In the genomic region with DNA sequence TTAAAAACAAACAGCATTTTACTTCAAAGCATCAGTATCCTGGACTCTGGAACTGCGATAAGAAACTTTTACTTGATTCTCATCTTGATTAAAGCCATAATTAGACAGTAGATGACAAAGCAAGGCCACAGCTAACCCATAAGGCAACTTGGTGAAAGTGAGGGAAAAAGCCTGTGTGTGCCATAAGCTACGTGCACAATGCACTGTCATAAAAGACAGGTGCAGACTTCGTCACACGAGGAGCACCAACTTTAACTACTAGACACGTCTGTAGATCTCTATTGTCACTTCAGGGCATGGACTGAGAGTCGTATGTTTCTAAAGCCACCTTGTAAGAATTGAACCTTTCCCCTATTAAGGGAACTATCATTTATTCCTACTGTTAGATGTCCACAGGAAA, we compare ENCODE assay signal across 38 cellular contexts. TPM values are rescaled to one million over a fixed set of nuclear protein-coding genes. Genes with fewer than 3 reads are reported as not detected.
"Had no signal": no experiment of that assay in that cellular context is flagged by ENCODE, and none has a peak within 500 bp of the region (broad histone marks: within the 10 kb centered on the region; RNA-seq: fewer than 3 reads in every experiment).

No MANE protein-coding gene starts in this region.

- H3K36me3 Mint-ChIP-seq: activated CD4-positive, alpha-beta memory T cell treated with anti-CD3 and anti-CD28 coated beads for 36 hours; activated naive CD4-positive, alpha-beta T cell treated with anti-CD3 and anti-CD28 coated beads, Interleukin-2, amount 50 U/mL, for 72 hours; activated naive CD8-positive, alpha-beta T cell treated with anti-CD3 and anti-CD28 coated beads for 36 hours had no signal

- H3K27me3 ChIP-seq: adrenal gland, body of pancreas, brain microvascular endothelial cell had no signal

- H3K4me3 Mint-ChIP-seq: activated B cell treated with CpG ODN at 0.5 μM for 24 hours; activated CD4-positive, alpha-beta memory T cell treated with anti-CD3 and anti-CD28 coated beads for 36 hours; activated CD4-positive, alpha-beta T cell treated with anti-CD3 and anti-CD28 coated beads, Interleukin-2, amount 10 ng/mL, durations not matched to agents 24 days and 14 days; activated CD8-positive, alpha-beta T cell treated with anti-CD3 and anti-CD28 coated beads for 36 hours; activated naive CD4-positive, alpha-beta T cell treated with anti-CD3 and anti-CD28 coated beads for 36 hours; activated naive CD8-positive, alpha-beta T cell treated with anti-CD3 and anti-CD28 coated beads for 36 hours; activated T-cell treated with anti-CD3 and anti-CD28 coated beads, Interleukin-2, amount 50 U/mL, for 4 hours; activated T-cell treated with anti-CD3 and anti-CD28 coated beads, Interleukin-2, amount 50 U/mL, for 72 hours; activated T-helper 1 cell treated with anti-CD3 and anti-CD28 coated beads, Interleukin-12 subunit alpha, Interleukin-12 subunit beta, Interleukin-2, Interleukin-4 antibody, amounts not matched to agents 30 ng/mL and 10 ng/mL and 1 ng/mL, durations not matched to agents 14 hours and 24 hours and 36 hours; activated T-helper 17 cell treated with anti-CD3 and anti-CD28 coated beads, Interleukin-2, amount 50 U/mL, for 72 hours; central memory CD8-positive, alpha-beta T cell; T-helper 1 cell treated with Interleukin-12 subunit alpha and Interleukin-12 subunit beta and Interleukin-4 antibody, amounts not matched to agents 30 μg/mL and 1 μg/mL, for 36 hours; T-helper 2 cell treated with Interferon-gamma antibody and Interleukin-4, amounts not matched to agents 5 μg/mL and 100 μg/mL, for 36 hours had no signal

- H3K4me3 ChIP-seq: adrenal gland, body of pancreas, breast epithelium had no signal

- DNase-seq: activated B cell treated with CpG ODN at 0.5 μM for 24 hours; activated CD4-positive, alpha-beta memory T cell treated with anti-CD3 and anti-CD28 coated beads for 36 hours; activated CD4-positive, alpha-beta T cell treated with anti-CD3 and anti-CD28 coated beads for 4 hours; activated CD4-positive, alpha-beta T cell treated with anti-CD3 and anti-CD28 coated beads, Interleukin-2, amount 10 ng/mL, durations not matched to agents 24 days and 14 days; activated CD4-positive, CD25-positive, alpha-beta regulatory T cell treated with anti-CD3 and anti-CD28 coated beads, Interleukin-2, amount 50 U/mL, for 72 hours; activated CD8-positive, alpha-beta memory T cell treated with anti-CD3 and anti-CD28 coated beads, Interleukin-2, amount 50 U/mL, for 4 hours; activated CD8-positive, alpha-beta T cell treated with anti-CD3 and anti-CD28 coated beads for 36 hours; activated effector memory CD4-positive, alpha-beta T cell treated with anti-CD3 and anti-CD28 coated beads, Interleukin-2, amount 50 U/mL, for 16 hours; activated gamma-delta T cell treated with Interleukin-2 at 50 U/mL for 16 hours; activated naive CD4-positive, alpha-beta T cell; activated naive CD4-positive, alpha-beta T cell treated with anti-CD3 and anti-CD28 coated beads for 36 hours; activated naive CD4-positive, alpha-beta T cell treated with anti-CD3 and anti-CD28 coated beads, Interleukin-2, amount 50 U/mL, for 16 hours; activated naive CD8-positive, alpha-beta T cell treated with anti-CD3 and anti-CD28 coated beads for 36 hours; activated T-cell treated with anti-CD3 and anti-CD28 coated beads for 4 hours; activated T-cell treated with anti-CD3 and anti-CD28 coated beads, Interleukin-2, amount 50 U/mL, for 1 hour; activated T-cell treated with anti-CD3 and anti-CD28 coated beads, Interleukin-2, amount 50 U/mL, for 4 hours; activated T-cell treated with anti-CD3 and anti-CD28 coated beads, Interleukin-2, amount 50 U/mL, for 72 hours; adrenal gland; amniotic stem cell; aorta; body of pancreas; brain microvascular endothelial cell; caudate nucleus; cerebellar nuclear complex; T-helper 1 cell; T-helper 2 cell; T-helper 9 cell had no signal

- H3K4me1 Mint-ChIP-seq: activated CD4-positive, alpha-beta T cell treated with anti-CD3 and anti-CD28 coated beads, Interleukin-2, amount 10 ng/mL, durations not matched to agents 24 days and 14 days; activated naive CD8-positive, alpha-beta T cell treated with anti-CD3 and anti-CD28 coated beads for 36 hours; activated T-helper 17 cell treated with anti-CD3 and anti-CD28 coated beads, Interleukin-2, amount 50 U/mL, for 72 hours; central memory CD8-positive, alpha-beta T cell had no signal

- H3K9me3 ChIP-seq: adrenal gland, body of pancreas, breast epithelium had no signal

- H3K4me1 ChIP-seq: breast epithelium had no signal

- H3K9me3 Mint-ChIP-seq: activated B cell treated with CpG ODN at 0.5 μM for 24 hours; activated CD4-positive, alpha-beta memory T cell treated with anti-CD3 and anti-CD28 coated beads for 36 hours; activated CD4-positive, alpha-beta T cell treated with anti-CD3 and anti-CD28 coated beads, Interleukin-2, amount 10 ng/mL, durations not matched to agents 24 days and 14 days; activated CD8-positive, alpha-beta T cell treated with anti-CD3 and anti-CD28 coated beads for 36 hours; activated naive CD4-positive, alpha-beta T cell treated with anti-CD3 and anti-CD28 coated beads for 36 hours; activated naive CD4-positive, alpha-beta T cell treated with anti-CD3 and anti-CD28 coated beads, Interleukin-2, amount 50 U/mL, for 72 hours; activated naive CD8-positive, alpha-beta T cell treated with anti-CD3 and anti-CD28 coated beads for 36 hours; activated T-cell treated with anti-CD3 and anti-CD28 coated beads, Interleukin-2, amount 50 U/mL, for 4 hours; activated T-cell treated with anti-CD3 and anti-CD28 coated beads, Interleukin-2, amount 50 U/mL, for 72 hours; activated T-helper 1 cell treated with anti-CD3 and anti-CD28 coated beads, Interleukin-12 subunit alpha, Interleukin-12 subunit beta, Interleukin-2, Interleukin-4 antibody, amounts not matched to agents 30 ng/mL and 10 ng/mL and 1 ng/mL, durations not matched to agents 14 hours and 24 hours and 36 hours; activated T-helper 17 cell treated with anti-CD3 and anti-CD28 coated beads, Interleukin-2, amount 50 U/mL, for 72 hours; central memory CD8-positive, alpha-beta T cell; T-helper 1 cell treated with Interleukin-12 subunit alpha and Interleukin-12 subunit beta and Interleukin-4 antibody, amounts not matched to agents 30 μg/mL and 1 μg/mL, for 36 hours; T-helper 2 cell treated with Interferon-gamma antibody and Interleukin-4, amounts not matched to agents 5 μg/mL and 100 μg/mL, for 36 hours had no signal

- H3K27ac Mint-ChIP-seq: activated B cell treated with CpG ODN at 0.5 μM for 24 hours; activated CD4-positive, alpha-beta memory T cell treated with anti-CD3 and anti-CD28 coated beads for 36 hours; activated CD4-positive, alpha-beta T cell treated with anti-CD3 and anti-CD28 coated beads, Interleukin-2, amount 10 ng/mL, durations not matched to agents 24 days and 14 days; activated CD8-positive, alpha-beta T cell treated with anti-CD3 and anti-CD28 coated beads for 36 hours; activated naive CD4-positive, alpha-beta T cell treated with anti-CD3 and anti-CD28 coated beads for 36 hours; activated naive CD4-positive, alpha-beta T cell treated with anti-CD3 and anti-CD28 coated beads, Interleukin-2, amount 50 U/mL, for 72 hours; activated naive CD8-positive, alpha-beta T cell treated with anti-CD3 and anti-CD28 coated beads for 36 hours; activated T-cell treated with anti-CD3 and anti-CD28 coated beads, Interleukin-2, amount 50 U/mL, for 72 hours; activated T-helper 1 cell treated with anti-CD3 and anti-CD28 coated beads, Interleukin-12 subunit alpha, Interleukin-12 subunit beta, Interleukin-2, Interleukin-4 antibody, amounts not matched to agents 30 ng/mL and 10 ng/mL and 1 ng/mL, durations not matched to agents 14 hours and 24 hours and 36 hours; activated T-helper 17 cell treated with anti-CD3 and anti-CD28 coated beads, Interleukin-2, amount 50 U/mL, for 72 hours; T-helper 1 cell treated with Interleukin-12 subunit alpha and Interleukin-12 subunit beta and Interleukin-4 antibody, amounts not matched to agents 30 μg/mL and 1 μg/mL, for 36 hours; T-helper 2 cell treated with Interferon-gamma antibody and Interleukin-4, amounts not matched to agents 5 μg/mL and 100 μg/mL, for 36 hours had no signal

- H3K36me3 ChIP-seq: adrenal gland, brain microvascular endothelial cell, breast epithelium had no signal

- H3K27me3 Mint-ChIP-seq: activated B cell treated with CpG ODN at 0.5 μM for 24 hours; activated CD4-positive, alpha-beta memory T cell treated with anti-CD3 and anti-CD28 coated beads for 36 hours; activated CD4-positive, alpha-beta T cell treated with anti-CD3 and anti-CD28 coated beads, Interleukin-2, amount 10 ng/mL, durations not matched to agents 24 days and 14 days; activated CD8-positive, alpha-beta T cell treated with anti-CD3 and anti-CD28 coated beads for 36 hours; activated naive CD8-positive, alpha-beta T cell treated with anti-CD3 and anti-CD28 coated beads for 36 hours; activated T-helper 17 cell treated with anti-CD3 and anti-CD28 coated beads, Interleukin-2, amount 50 U/mL, for 72 hours; central memory CD8-positive, alpha-beta T cell had no signal

- FAIRE-seq: astrocyte, TTC549 had no signal

- ATAC-seq: activated CD8-positive, alpha-beta T cell treated with anti-CD3 and anti-CD28 coated beads for 36 hours; activated naive CD4-positive, alpha-beta T cell treated with anti-CD3 and anti-CD28 coated beads, Interleukin-2, amount 50 U/mL, for 72 hours; activated T-cell treated with anti-CD3 and anti-CD28 coated beads, Interleukin-2, amount 50 U/mL, for 4 hours; activated T-cell treated with anti-CD3 and anti-CD28 coated beads, Interleukin-2, amount 50 U/mL, for 72 hours; activated T-helper 17 cell treated with anti-CD3 and anti-CD28 coated beads, Interleukin-2, amount 50 U/mL, for 72 hours; body of pancreas had no signal

RNA-seq across cellular contexts. Expression of a gene that starts 49.4 kb away (rescaled TPM):
- total RNA-seq: activated B cell treated with CpG ODN at 0.5 μM for 24 hours; activated CD4-positive, alpha-beta memory T cell treated with anti-CD3 and anti-CD28 coated beads for 36 hours; activated CD4-positive, alpha-beta T cell treated with anti-CD3 and anti-CD28 coated beads, Interleukin-2, amount 10 ng/mL, durations not matched to agents 24 days and 14 days; activated CD8-positive, alpha-beta memory T cell treated with anti-CD3 and anti-CD28 coated beads for 36 hours; activated CD8-positive, alpha-beta T cell treated with anti-CD3 and anti-CD28 coated beads for 36 hours; activated naive CD4-positive, alpha-beta T cell treated with anti-CD3 and anti-CD28 coated beads for 36 hours; activated naive CD4-positive, alpha-beta T cell treated with anti-CD3 and anti-CD28 coated beads, Interleukin-2, amount 50 U/mL, for 72 hours; activated naive CD8-positive, alpha-beta T cell treated with anti-CD3 and anti-CD28 coated beads for 36 hours; activated T-cell treated with anti-CD3 and anti-CD28 coated beads, Interleukin-2, amount 50 U/mL, for 4 hours; activated T-cell treated with anti-CD3 and anti-CD28 coated beads, Interleukin-2, amount 50 U/mL, for 72 hours; activated T-helper 1 cell treated with anti-CD3 and anti-CD28 coated beads, Interleukin-12 subunit alpha, Interleukin-12 subunit beta, Interleukin-2, Interleukin-4 antibody, amounts not matched to agents 30 ng/mL and 10 ng/mL and 1 ng/mL, durations not matched to agents 14 hours and 24 hours and 36 hours; activated T-helper 17 cell treated with anti-CD3 and anti-CD28 coated beads, Interleukin-2, amount 50 U/mL, for 72 hours; adrenal gland; aorta; astrocyte; body of pancreas; chondrocyte had no signal
